ENCODE assay signal across 21 cellular contexts in the genomic region with DNA sequence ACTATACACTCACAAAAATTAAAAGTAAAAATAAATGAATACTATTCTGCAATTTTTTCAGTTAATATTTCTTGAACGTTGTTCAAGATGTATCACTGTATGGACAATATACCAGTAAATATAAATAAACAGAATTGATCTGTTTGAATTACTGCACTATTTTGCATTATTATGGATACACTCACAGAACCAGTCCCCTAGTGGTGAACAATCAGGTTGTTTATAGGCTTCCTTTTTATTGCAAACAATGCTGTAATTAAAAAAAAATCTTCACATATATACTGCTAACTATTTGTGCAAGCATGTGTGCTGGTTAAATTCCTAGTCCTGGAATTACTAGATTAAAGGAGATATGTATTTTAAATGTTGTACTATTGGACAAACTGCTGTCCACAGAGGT.
DNase-seq lines count a peak whose midpoint lies in the region; ATAC-seq and TF ChIP-seq lines count a peak whose summit lies in the region.
"Had no signal": no experiment of that assay in that cellular context is flagged by ENCODE, and none has a peak within 500 bp of the region (broad histone marks: within the 10 kb centered on the region; RNA-seq: fewer than 3 reads in every experiment).

No MANE protein-coding gene starts in this region.

- no peaks in the 10 kb centered on the region for H3K27me3 ChIP-seq in effector memory CD4-positive, alpha-beta T cell (replicated peaks; ENCODE audit: control insufficient read depth, insufficient read depth, low read length, poor library complexity, severe bottlenecking)
- H3K27me3 ChIP-seq: BLaER1 treated with 17β-estradiol and CSF1 and Interleukin-3, amounts not matched to agents 10 nM and 100 nM; right lobe of liver had no signal

- H3K27ac Mint-ChIP-seq in glutamatergic neuron (ENCODE audit: unreplicated experiment) = no peak overlapping the region
- no peak overlapping the region for H3K27ac Mint-ChIP-seq in activated T-helper 2 cell treated with anti-CD3 and anti-CD28 coated beads, Interferon-gamma antibody, Interleukin-2, Interleukin-4, amounts not matched to agents 10 μg/mL and 5 μg/mL and 100 μg/mL, durations not matched to agents 14 hours and 24 hours and 36 hours
- H3K27ac Mint-ChIP-seq: activated CD4-positive, alpha-beta T cell treated with anti-CD3 and anti-CD28 coated beads for 36 hours; activated naive CD4-positive, alpha-beta T cell treated with anti-CD3 and anti-CD28 coated beads for 36 hours; GM23338; nephron; T-helper 2 cell treated with Interferon-gamma antibody and Interleukin-4, amounts not matched to agents 5 μg/mL and 100 μg/mL, for 36 hours had no signal

- H3K9me3 ChIP-seq in effector memory CD4-positive, alpha-beta T cell (ENCODE audit: control insufficient read depth, low read length) = no peaks in the 10 kb centered on the region
- H3K9me3 ChIP-seq: BLaER1 treated with 17β-estradiol and CSF1 and Interleukin-3, amounts not matched to agents 10 nM and 100 nM; body of pancreas; right lobe of liver had no signal

- H3K4me3 Mint-ChIP-seq in glutamatergic neuron (ENCODE audit: unreplicated experiment) = no peak overlapping the region
- H3K4me3 Mint-ChIP-seq in activated T-helper 2 cell treated with anti-CD3 and anti-CD28 coated beads, Interferon-gamma antibody, Interleukin-2, Interleukin-4, amounts not matched to agents 10 μg/mL and 5 μg/mL and 100 μg/mL, durations not matched to agents 14 hours and 24 hours and 36 hours (ENCODE audit: low read depth) = no peak overlapping the region
- H3K4me3 Mint-ChIP-seq: activated CD4-positive, alpha-beta T cell treated with anti-CD3 and anti-CD28 coated beads for 36 hours; activated naive CD4-positive, alpha-beta T cell treated with anti-CD3 and anti-CD28 coated beads for 36 hours; GM23338; nephron; T-helper 2 cell treated with Interferon-gamma antibody and Interleukin-4, amounts not matched to agents 5 μg/mL and 100 μg/mL, for 36 hours had no signal

- peaks cover 10% of the 10 kb centered on the region for H3K4me1 Mint-ChIP-seq in glutamatergic neuron (ENCODE audit: low read depth, unreplicated experiment)
- peaks cover 2% of the 10 kb centered on the region for H3K4me1 Mint-ChIP-seq in activated T-helper 2 cell treated with anti-CD3 and anti-CD28 coated beads, Interferon-gamma antibody, Interleukin-2, Interleukin-4, amounts not matched to agents 10 μg/mL and 5 μg/mL and 100 μg/mL, durations not matched to agents 14 hours and 24 hours and 36 hours (ENCODE audit: low read depth)

- H3K36me3 Mint-ChIP-seq in glutamatergic neuron (ENCODE audit: unreplicated experiment) = no peaks in the 10 kb centered on the region
- no peaks in the 10 kb centered on the region for H3K36me3 Mint-ChIP-seq in activated T-helper 2 cell treated with anti-CD3 and anti-CD28 coated beads, Interferon-gamma antibody, Interleukin-2, Interleukin-4, amounts not matched to agents 10 μg/mL and 5 μg/mL and 100 μg/mL, durations not matched to agents 14 hours and 24 hours and 36 hours (ENCODE audit: low read depth)

- H3K27me3 Mint-ChIP-seq in glutamatergic neuron (ENCODE audit: unreplicated experiment) = no peaks in the 10 kb centered on the region
- H3K27me3 Mint-ChIP-seq in activated T-helper 2 cell treated with anti-CD3 and anti-CD28 coated beads, Interferon-gamma antibody, Interleukin-2, Interleukin-4, amounts not matched to agents 10 μg/mL and 5 μg/mL and 100 μg/mL, durations not matched to agents 14 hours and 24 hours and 36 hours (ENCODE audit: low read depth) = no peaks in the 10 kb centered on the region

- H3K4me1 ChIP-seq in effector memory CD4-positive, alpha-beta T cell (ENCODE audit: control insufficient read depth, insufficient read depth, low read length, poor library complexity, severe bottlenecking) = no peaks in the 10 kb centered on the region

- POLR2A ChIA-PET in RWPE1 (lab: Yijun Ruan, JAX; ENCODE audit: low non-redundant PET) = no interaction called here

- no peaks in the 10 kb centered on the region for H3K9me3 Mint-ChIP-seq in glutamatergic neuron (ENCODE audit: unreplicated experiment)
- no peaks in the 10 kb centered on the region for H3K9me3 Mint-ChIP-seq in activated T-helper 2 cell treated with anti-CD3 and anti-CD28 coated beads, Interferon-gamma antibody, Interleukin-2, Interleukin-4, amounts not matched to agents 10 μg/mL and 5 μg/mL and 100 μg/mL, durations not matched to agents 14 hours and 24 hours and 36 hours
- H3K9me3 Mint-ChIP-seq: activated naive CD4-positive, alpha-beta T cell treated with anti-CD3 and anti-CD28 coated beads for 36 hours; GM23338; nephron; T-helper 2 cell treated with Interferon-gamma antibody and Interleukin-4, amounts not matched to agents 5 μg/mL and 100 μg/mL, for 36 hours had no signal

- intact Hi-C loops in activated T-helper 2 cell treated with anti-CD3 and anti-CD28 coated beads, Interferon-gamma antibody, Interleukin-2, Interleukin-4, amounts not matched to agents 10 μg/mL and 5 μg/mL and 100 μg/mL, durations not matched to agents 14 hours and 24 hours and 36 hours (cut with micrococcal nuclease) = loop anchor here (2.0 kb wide), 1 partner anchor 1079 kb away; no protein-coding TSS in a partner anchor

- no peaks in the 10 kb centered on the region for H3K36me3 ChIP-seq in effector memory CD4-positive, alpha-beta T cell (ENCODE audit: control insufficient read depth, insufficient read depth, low read length)
- H3K36me3 ChIP-seq: BLaER1 treated with 17β-estradiol and CSF1 and Interleukin-3, amounts not matched to agents 10 nM and 100 nM; right lobe of liver had no signal

- no peak for ATAC-seq in GM21529 (IDR thresholded peaks at IDR 0.05; ENCODE audit: unreplicated experiment)
- ATAC-seq: activated CD4-positive, alpha-beta T cell treated with anti-CD3 and anti-CD28 coated beads for 36 hours; body of pancreas; GM23338; right lobe of liver had no signal

- in situ Hi-C loops in astrocyte of the spinal cord (cut with HindIII; ENCODE audit: low sequenced_read_pairs) = no loop called here

- TF ChIP-seq CTCF in AG10803 (conservative IDR thresholded peaks at IDR 0.05; ENCODE audit: low read length) (peak; percentile 30), astrocyte of the spinal cord (IDR thresholded peaks at IDR 0.05; ENCODE audit: low read depth, low read length) (peak; percentile 36), glutamatergic neuron (IDR thresholded peaks at IDR 0.05; ENCODE audit: partially characterized antibody, unreplicated experiment) (peak; percentile 52), RWPE1 (conservative IDR thresholded peaks at IDR 0.05; ENCODE audit: low read depth) (no peak)

- no peak overlapping the region for H3K4me3 ChIP-seq in AG10803 (ENCODE audit: low read length)
- H3K4me3 ChIP-seq in astrocyte of the spinal cord (ENCODE audit: low read depth, low read length) = no peak overlapping the region
- no peak overlapping the region for H3K4me3 ChIP-seq in effector memory CD4-positive, alpha-beta T cell (ENCODE audit: insufficient read depth, low read depth, low read length, poor library complexity, severe bottlenecking)
- H3K4me3 ChIP-seq: BLaER1 treated with 17β-estradiol and CSF1 and Interleukin-3, amounts not matched to agents 10 nM and 100 nM; body of pancreas; GM23338; right lobe of liver had no signal

- CTCF ChIA-PET in RWPE1 (lab: Yijun Ruan, JAX) = interaction anchor here (1.1 to 1.2 kb wide), 2 partner anchors 138 to 228 kb away, joined by 3 to 5 read pairs; no protein-coding TSS in a partner anchor

- DNase-seq in AG10803 (ENCODE audit: low read depth) (no peak), Kasumi-1 (lab: John Stamatoyannopoulos, UW) (peak; percentile 15 to 40), astrocyte of the spinal cord (ENCODE audit: low read depth, low spot score) (no peak), glutamatergic neuron (no peak), RWPE1 (ENCODE audit: low spot score) (no peak)
- no peak for DNase-seq in activated T-helper 2 cell treated with anti-CD3 and anti-CD28 coated beads, Interferon-gamma antibody, Interleukin-2, Interleukin-4, amounts not matched to agents 10 μg/mL and 5 μg/mL and 100 μg/mL, durations not matched to agents 14 hours and 24 hours and 36 hours (ENCODE audit: low spot score)
- DNase-seq in effector memory CD4-positive, alpha-beta T cell = no peak
- DNase-seq: activated CD4-positive, alpha-beta T cell treated with anti-CD3 and anti-CD28 coated beads for 36 hours; activated naive CD4-positive, alpha-beta T cell treated with anti-CD3 and anti-CD28 coated beads for 36 hours; body of pancreas; effector CD8-positive, alpha-beta T cell; NCI-H1048; right lobe of liver; Right ventricle myocardium superior; stimulated activated CD4-positive, alpha-beta T cell treated with anti-CD3 and anti-CD28 coated beads, Interleukin-1b, Interleukin-23, amount 100 ng/mL, for 48 hours; substantia nigra had no signal

- no peak overlapping the region for H3K27ac ChIP-seq in effector memory CD4-positive, alpha-beta T cell (ENCODE audit: insufficient read depth, low read length, poor library complexity, severe bottlenecking)
- H3K27ac ChIP-seq in RWPE1 = no peak overlapping the region
- H3K27ac ChIP-seq: BLaER1 treated with 17β-estradiol and CSF1 and Interleukin-3, amounts not matched to agents 10 nM and 100 nM; body of pancreas; right lobe of liver had no signal

Comparison
In these comparisons a context has a peak if more than half of its experiments do, and no peak if none do; other contexts are left out.
1. DNase-seq: peak in Kasumi-1 (2 of 2); none in AG10803 (single experiment), astrocyte of the spinal cord (single experiment), glutamatergic neuron (single experiment), activated T-helper 2 cell treated with anti-CD3 and anti-CD28 coated beads, Interferon-gamma antibody, Interleukin-2, Interleukin-4, amounts not matched to agents 10 μg/mL and 5 μg/mL and 100 μg/mL, durations not matched to agents 14 hours and 24 hours and 36 hours (single experiment), effector memory CD4-positive, alpha-beta T cell (0 of 3) and RWPE1 (single experiment).